In genomic region chr6:84228198-84228543, GRCh38 we compare ENCODE assay signal across 8 cellular contexts. TPM values are rescaled to one million over a fixed set of nuclear protein-coding genes. Genes with fewer than 3 reads are reported as not detected.
DNase-seq lines count a peak whose midpoint lies in the region; ATAC-seq and TF ChIP-seq lines count a peak whose summit lies in the region.

No MANE protein-coding gene starts in this region.

- H3K36me3 ChIP-seq in OCI-LY1 (ENCODE audit: insufficient read depth, low read length): no peaks in the 10 kb centered on the region
- H3K36me3 ChIP-seq in esophagus squamous epithelium: no peaks in the 10 kb centered on the region
- H3K36me3 ChIP-seq in skeletal muscle satellite cell (ENCODE audit: insufficient read depth, low read length): no peaks in the 10 kb centered on the region

- H3K4me1 ChIP-seq in OCI-LY1 (ENCODE audit: insufficient read depth, low read length, severe bottlenecking): peaks cover 23% of the 10 kb centered on the region
- H3K4me1 ChIP-seq in esophagus squamous epithelium: peaks cover 0 to 22% (median 5%) of the 10 kb centered on the region in 3 donors
- H3K4me1 ChIP-seq in skeletal muscle satellite cell (ENCODE audit: control insufficient read depth, insufficient read depth, low read length): peaks cover 8% of the 10 kb centered on the region

- H3K9me3 ChIP-seq in OCI-LY1 (ENCODE audit: low read length) (no peaks in the 10 kb centered on the region), esophagus squamous epithelium (no peaks in the 10 kb centered on the region), skeletal muscle satellite cell (replicated peaks; ENCODE audit: low read length) (no peaks in the 10 kb centered on the region)

- ATAC-seq in GM18909 (IDR thresholded peaks at IDR 0.05; ENCODE audit: poor library complexity, unreplicated experiment) (peak; percentile 7), HG03159 (IDR thresholded peaks at IDR 0.05; ENCODE audit: unreplicated experiment) (no peak), HG02840 (IDR thresholded peaks at IDR 0.05; ENCODE audit: low FRiP score, unreplicated experiment) (no peak)

- intact Hi-C loops in esophagus squamous epithelium (cut with DNase I): no loop called here

- WGBS in esophagus squamous epithelium, 2 donors: 0% methylated on average over 1 of the region's 1 CpG

- DNase-seq in esophagus squamous epithelium (lab: John Stamatoyannopoulos, UW) (no peak), KBM-7 (no peak), NCI-H345 (lab: John Stamatoyannopoulos, UW) (no peak)

- peak overlapping the region; percentile 99 for H2AFZ ChIP-seq in OCI-LY1 (ENCODE audit: low read length)

- no peaks in the 10 kb centered on the region for H3K9me2 ChIP-seq in OCI-LY1 (ENCODE audit: low read depth, low read length)

- H4K20me1 ChIP-seq in OCI-LY1 (ENCODE audit: insufficient read depth, low read length): no peaks in the 10 kb centered on the region

- peak overlapping the region; percentile 66 for H3K4me2 ChIP-seq in OCI-LY1 (ENCODE audit: low read length)
- peak overlapping the region; percentile 92 for H3K4me2 ChIP-seq in skeletal muscle satellite cell (ENCODE audit: low read length)

- no peaks in the 10 kb centered on the region for H3F3A ChIP-seq in OCI-LY1 (ENCODE audit: insufficient read depth, low read length)

- TF ChIP-seq POLR2A in esophagus squamous epithelium (IDR thresholded peaks at IDR 0.05): no peak

- no peaks in the 10 kb centered on the region for H3K27me3 ChIP-seq in OCI-LY1 (ENCODE audit: insufficient read depth, low read length)
- peaks cover 0 to 12% (median 0%) of the 10 kb centered on the region in 4 donors for H3K27me3 ChIP-seq in esophagus squamous epithelium
- H3K27me3 ChIP-seq in skeletal muscle satellite cell (ENCODE audit: control insufficient read depth, insufficient read depth, low read length): peaks cover 21% of the 10 kb centered on the region

- H3K79me2 ChIP-seq in OCI-LY1 (ENCODE audit: insufficient read depth, low read length): no peaks in the 10 kb centered on the region

- no peak for TF ChIP-seq CTCF in OCI-LY1 (IDR thresholded peaks at IDR 0.05; ENCODE audit: low read length)
- no peak for TF ChIP-seq CTCF in esophagus squamous epithelium (IDR thresholded peaks at IDR 0.05)

- H3K27ac ChIP-seq in OCI-LY1 (ENCODE audit: low read depth, low read length, poor library complexity, severe bottlenecking): no peak overlapping the region
- peak overlapping the region; percentile 80 to 92 (median 88) for H3K27ac ChIP-seq in esophagus squamous epithelium

- in situ Hi-C loops in KBM-7 (cut with MboI; ENCODE audit: low pct_unique_long_range_greater_than_20kb, low sequenced_read_pairs): no loop called here

- H3K9ac ChIP-seq in OCI-LY1 (ENCODE audit: low read length): peak overlapping the region; percentile 63
- peak overlapping the region; percentile 83 for H3K9ac ChIP-seq in skeletal muscle satellite cell (ENCODE audit: low read depth, low read length)

- H3K4me3 ChIP-seq in OCI-LY1 (ENCODE audit: low read depth, low read length, poor library complexity, severe bottlenecking): peak overlapping the region; percentile 72
- peak overlapping the region; percentile 63 to 93 (median 82) for H3K4me3 ChIP-seq in esophagus squamous epithelium
- H3K4me3 ChIP-seq in skeletal muscle satellite cell (ENCODE audit: low read length): peak overlapping the region; percentile 82

RNA-seq across cellular contexts. Expression of gene CEP162, which starts 0.7 kb away (rescaled TPM):
- 1 to 10 TPM; 2.9 to 6.4 (median 4.5) TPM for total RNA-seq in esophagus squamous epithelium
- 3.3 and 5.5 TPM in 2 replicates for total RNA-seq in skeletal muscle satellite cell (2012; rRNA removed)
